In genomic region chr1:230087722-230088115, GRCh38 we compare ENCODE assay signal across 1 cellular context.
TF ChIP-seq lines count a peak whose summit lies in the region.

No MANE protein-coding gene starts in this region.

TF ChIP-seq in A549, 52 proteins besides CTCF, POLR2A, EP300 and RAD21 (continued from another document):
- no peak for TF ChIP-seq ZNF302 (CRISPR knock-in tag; IDR thresholded peaks at IDR 0.05)
- no peak for TF ChIP-seq TFCP2L1 (CRISPR knock-in tag; IDR thresholded peaks at IDR 0.05)
- TF ChIP-seq FOSB (CRISPR knock-in tag; IDR thresholded peaks at IDR 0.05), result no peak
- TF ChIP-seq POLR2AphosphoS2 (conservative IDR thresholded peaks at IDR 0.05; ENCODE audit: low read length), result no peak
- no peak for TF ChIP-seq TP53 (CRISPR knock-in tag; IDR thresholded peaks at IDR 0.05)
- TF ChIP-seq SMC3 (IDR thresholded peaks at IDR 0.05), result no peak
- TF ChIP-seq BHLHE40 (IDR thresholded peaks at IDR 0.05; ENCODE audit: low read depth, low read length), result no peak
- TF ChIP-seq NPAS2 (CRISPR knock-in tag; IDR thresholded peaks at IDR 0.05; ENCODE audit: borderline replicate concordance), result no peak
- TF ChIP-seq HDAC2 (IDR thresholded peaks at IDR 0.05), result no peak
- no peak for TF ChIP-seq GATA3 (IDR thresholded peaks at IDR 0.05; ENCODE audit: borderline replicate concordance)
- TF ChIP-seq CHD4 (IDR thresholded peaks at IDR 0.05; ENCODE audit: borderline replicate concordance), result no peak
- no peak for TF ChIP-seq PHF8 (IDR thresholded peaks at IDR 0.05; ENCODE audit: borderline replicate concordance, low read depth)
- no peak for TF ChIP-seq HOXB5 (CRISPR knock-in tag; IDR thresholded peaks at IDR 0.05)
